In genomic region chr11:106288988-106289387, GRCh38 we compare ENCODE assay signal across 17 cellular contexts.
DNase-seq lines count a peak whose midpoint lies in the region; ATAC-seq and TF ChIP-seq lines count a peak whose summit lies in the region.
"Had no signal": no experiment of that assay in that cellular context is flagged by ENCODE, and none has a peak within 500 bp of the region (broad histone marks: within the 10 kb centered on the region; RNA-seq: fewer than 3 reads in every experiment).

No MANE protein-coding gene starts in this region.

- no peaks in the 10 kb centered on the region for H3K4me1 Mint-ChIP-seq in GM23338
- peaks cover 21% of the 10 kb centered on the region for H3K4me1 Mint-ChIP-seq in endodermal cell
- H3K4me1 Mint-ChIP-seq in neural progenitor cell: peaks cover 19% of the 10 kb centered on the region
- H3K4me1 Mint-ChIP-seq in Caco-2 (ENCODE audit: low read depth, unreplicated experiment): no peaks in the 10 kb centered on the region

- peaks cover 4% of the 10 kb centered on the region; the same call in 1 of the 2 replicates for H3K9me2 ChIP-seq in GM23338 (ENCODE audit: insufficient read depth)

- H4K20me1 ChIP-seq in GM23338 (replicated peaks; ENCODE audit: insufficient read depth) (no peaks in the 10 kb centered on the region), neural progenitor cell (ENCODE audit: low read depth) (no peaks in the 10 kb centered on the region)

- H3K4me2 ChIP-seq in GM23338 (no peak overlapping the region), neural progenitor cell (peak overlapping the region; percentile 17)

- H3K27ac Mint-ChIP-seq in GM23338 (no peak overlapping the region), endodermal cell (no peak overlapping the region), neural progenitor cell (no peak overlapping the region), Caco-2 (ENCODE audit: unreplicated experiment) (no peak overlapping the region)
- H3K27ac Mint-ChIP-seq: CD8-positive, alpha-beta T cell had no signal

- CTCF ChIA-PET in Caco-2 (lab: Charles Lee): interaction anchor here (0.5 to 0.6 kb wide), 2 partner anchors 8 to 432 kb away, joined by 3 to 4 read pairs; no protein-coding TSS in a partner anchor

- peaks cover 3% of the 10 kb centered on the region for H3K27me3 Mint-ChIP-seq in GM23338 (ENCODE audit: insufficient read depth, low read depth, poor library complexity)
- peaks cover 3% of the 10 kb centered on the region for H3K27me3 Mint-ChIP-seq in endodermal cell (ENCODE audit: insufficient read depth)
- H3K27me3 Mint-ChIP-seq in neural progenitor cell (ENCODE audit: insufficient read depth, low read depth): peaks cover 4% of the 10 kb centered on the region
- H3K27me3 Mint-ChIP-seq in Caco-2 (ENCODE audit: insufficient read depth, unreplicated experiment): no peaks in the 10 kb centered on the region

- no peaks in the 10 kb centered on the region for H3F3A ChIP-seq in GM23338 (replicated peaks; ENCODE audit: low read depth)
- peaks cover 30% of the 10 kb centered on the region for H3F3A ChIP-seq in neural progenitor cell (ENCODE audit: low read depth)

- H3K9me3 ChIP-seq in endodermal cell (ENCODE audit: control insufficient read depth, low read length) (no peaks in the 10 kb centered on the region), neural progenitor cell (ENCODE audit: low read depth) (no peaks in the 10 kb centered on the region), Caco-2 (peaks cover 5% of the 10 kb centered on the region; the same call in 1 of the 2 replicates)
- H3K9me3 ChIP-seq: Peyer's patch had no signal

- WGBS in endodermal cell (ENCODE audit: insufficient coverage in 1 of 2, insufficient read length in 1 of 2), 2 experiments: 87 to 100% methylated on average over 1 of the region's 1 CpG

- TF ChIP-seq CTCF in GM23338 (conservative IDR thresholded peaks at IDR 0.05; ENCODE audit: low read depth in 2 of 2) (peak; percentile 16 to 35; a peak in 3 of 4 replicates), endodermal cell (conservative IDR thresholded peaks at IDR 0.05) (peak; percentile 65), neural progenitor cell (IDR thresholded peaks at IDR 0.05) (peak; percentile 26), Caco-2 (IDR thresholded peaks at IDR 0.05; ENCODE audit: insufficient read depth in 1 of 2, low read depth in 1 of 2, low read length in 1 of 2, severe bottlenecking in 1 of 2, unreplicated experiment in 1 of 2) (no peak)

- H3K79me2 ChIP-seq in GM23338 (replicated peaks; ENCODE audit: insufficient read depth): no peaks in the 10 kb centered on the region
- no peaks in the 10 kb centered on the region for H3K79me2 ChIP-seq in neural progenitor cell (ENCODE audit: low read depth)

- H3K36me3 Mint-ChIP-seq in GM23338 (ENCODE audit: low read depth) (no peaks in the 10 kb centered on the region), endodermal cell (ENCODE audit: low read depth) (no peaks in the 10 kb centered on the region), neural progenitor cell (no peaks in the 10 kb centered on the region), Caco-2 (ENCODE audit: insufficient read depth, unreplicated experiment) (no peaks in the 10 kb centered on the region)
- H3K36me3 Mint-ChIP-seq: CD8-positive, alpha-beta T cell had no signal

- H3K4me3 ChIP-seq in GM23338: no peak overlapping the region
- H3K4me3 ChIP-seq in endodermal cell (ENCODE audit: low read length): no peak overlapping the region
- H3K4me3 ChIP-seq in neural progenitor cell: no peak overlapping the region
- H3K4me3 ChIP-seq in Caco-2 (ENCODE audit: low read depth, low read length): no peak overlapping the region
- H3K4me3 ChIP-seq: Peyer's patch had no signal

- H3K9me3 Mint-ChIP-seq in GM23338 (no peaks in the 10 kb centered on the region), endodermal cell (no peaks in the 10 kb centered on the region), neural progenitor cell (no peaks in the 10 kb centered on the region), Caco-2 (ENCODE audit: unreplicated experiment) (peaks cover 15% of the 10 kb centered on the region)
- H3K9me3 Mint-ChIP-seq: CD8-positive, alpha-beta T cell had no signal

- POLR2A ChIA-PET in Caco-2 (lab: Charles Lee): no interaction called here

- H3K27ac ChIP-seq in GM23338 (ENCODE audit: low read depth) (no peak overlapping the region), endodermal cell (ENCODE audit: low read depth, low read length) (no peak overlapping the region), neural progenitor cell (no peak overlapping the region)
- H3K27ac ChIP-seq: Peyer's patch had no signal

- DNase-seq in GM23338 (ENCODE audit: low spot score): peak; percentile 53
- DNase-seq in NCI-H82 treated with DMSO at 0.1 percent for 48 hours (lab: John Stamatoyannopoulos, UW; ENCODE audit: unreplicated experiment): peak; percentile 67
- DNase-seq in endodermal cell: no peak
- peak; percentile 53 for DNase-seq in neural progenitor cell (ENCODE audit: low spot score)
- DNase-seq in NCI-H526 treated with DMSO at 0.1 percent for 48 hours (lab: John Stamatoyannopoulos, UW): no peak
- no peak for DNase-seq in stimulated activated CD4-positive, alpha-beta T cell treated with anti-CD3 and anti-CD28 coated beads, Interleukin-2, amount 100 ng/mL, for 24 hours
- no peak for DNase-seq in Caco-2
- DNase-seq: CD8-positive, alpha-beta T cell; H7; IMR-90; Kasumi-1; MV-4-11; NCI-H1417 treated with DMSO at 0.1 percent for 48 hours; NCI-H2029 treated with DMSO at 0.1 percent for 48 hours; NCI-H774; Peyer's patch; SHP77 had no signal

- no peak overlapping the region for H3K9ac ChIP-seq in endodermal cell (ENCODE audit: extremely low read depth, low read length, poor library complexity, severe bottlenecking)
- H3K9ac ChIP-seq in neural progenitor cell: no peak overlapping the region

- H2AFZ ChIP-seq in GM23338: no peak overlapping the region
- no peak overlapping the region for H2AFZ ChIP-seq in neural progenitor cell (replicated peaks)

- BruUV-seq in Caco-2 (replicated peaks; lab: Mats Ljungman, UMichigan): no TSS peak

- H3K4me1 ChIP-seq in GM23338 (ENCODE audit: insufficient read depth): no peaks in the 10 kb centered on the region
- H3K4me1 ChIP-seq in endodermal cell (ENCODE audit: control insufficient read depth, insufficient read depth, low read length): peaks cover 5% of the 10 kb centered on the region
- H3K4me1 ChIP-seq in neural progenitor cell: peaks cover 30% of the 10 kb centered on the region
- peaks cover 11% of the 10 kb centered on the region; the same call in 1 of the 2 replicates for H3K4me1 ChIP-seq in Caco-2
- H3K4me1 ChIP-seq: Peyer's patch had no signal

- H3K4me3 Mint-ChIP-seq in GM23338 (no peak overlapping the region), endodermal cell (no peak overlapping the region), neural progenitor cell (no peak overlapping the region), Caco-2 (ENCODE audit: unreplicated experiment) (no peak overlapping the region)
- H3K4me3 Mint-ChIP-seq: CD8-positive, alpha-beta T cell had no signal

- H3K27me3 ChIP-seq in GM23338 (ENCODE audit: insufficient read depth): no peaks in the 10 kb centered on the region
- H3K27me3 ChIP-seq in endodermal cell (ENCODE audit: control insufficient read depth, insufficient read depth, low read length, poor library complexity, severe bottlenecking): peaks cover 16% of the 10 kb centered on the region
- H3K27me3 ChIP-seq in neural progenitor cell: no peaks in the 10 kb centered on the region
- no peaks in the 10 kb centered on the region for H3K27me3 ChIP-seq in Caco-2 (replicated peaks; ENCODE audit: control insufficient read depth, insufficient read depth, low read length)
- H3K27me3 ChIP-seq: Peyer's patch had no signal

- intact Hi-C loops in Caco-2 (cut with micrococcal nuclease; ENCODE audit: unreplicated experiment): loop anchor here (5.0 kb wide), 1 partner anchor 833 kb away; no protein-coding TSS in a partner anchor

- H3K36me3 ChIP-seq in GM23338 (ENCODE audit: insufficient read depth): no peaks in the 10 kb centered on the region
- no peaks in the 10 kb centered on the region for H3K36me3 ChIP-seq in endodermal cell (ENCODE audit: control insufficient read depth, insufficient read depth, low read length)
- H3K36me3 ChIP-seq in neural progenitor cell: no peaks in the 10 kb centered on the region
- no peaks in the 10 kb centered on the region for H3K36me3 ChIP-seq in Caco-2 (ENCODE audit: control insufficient read depth, insufficient read depth, low read length)
- H3K36me3 ChIP-seq: Peyer's patch had no signal

- peak; percentile 89 for ATAC-seq in GM23338
- ATAC-seq: CD8-positive, alpha-beta T cell had no signal

TF ChIP-seq in GM23338, 12 proteins besides CTCF, POLR2A, EP300 and RAD21 (continues in another document):
- TF ChIP-seq CREB1 (CRISPR knock-in tag; IDR thresholded peaks at IDR 0.05; ENCODE audit: low read depth): no peak
- TF ChIP-seq EZH2phosphoT487 (IDR thresholded peaks at IDR 0.05; ENCODE audit: unreplicated experiment): no peak
- TF ChIP-seq, protein P1, sequence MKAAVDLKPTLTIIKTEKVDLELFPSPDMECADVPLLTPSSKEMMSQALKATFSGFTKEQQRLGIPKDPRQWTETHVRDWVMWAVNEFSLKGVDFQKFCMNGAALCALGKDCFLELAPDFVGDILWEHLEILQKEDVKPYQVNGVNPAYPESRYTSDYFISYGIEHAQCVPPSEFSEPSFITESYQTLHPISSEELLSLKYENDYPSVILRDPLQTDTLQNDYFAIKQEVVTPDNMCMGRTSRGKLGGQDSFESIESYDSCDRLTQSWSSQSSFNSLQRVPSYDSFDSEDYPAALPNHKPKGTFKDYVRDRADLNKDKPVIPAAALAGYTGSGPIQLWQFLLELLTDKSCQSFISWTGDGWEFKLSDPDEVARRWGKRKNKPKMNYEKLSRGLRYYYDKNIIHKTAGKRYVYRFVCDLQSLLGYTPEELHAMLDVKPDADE (IDR thresholded peaks at IDR 0.05): no peak
- no peak for TF ChIP-seq NANOG (IDR thresholded peaks at IDR 0.05; ENCODE audit: borderline replicate concordance)

Comparison
In these comparisons a context has a peak if more than half of its experiments do, and no peak if none do; other contexts are left out.
1. DNase-seq: peak in GM23338 (single experiment), NCI-H82 treated with DMSO at 0.1 percent for 48 hours (single experiment) and neural progenitor cell (single experiment); none in endodermal cell (single experiment), NCI-H526 treated with DMSO at 0.1 percent for 48 hours (single experiment), stimulated activated CD4-positive, alpha-beta T cell treated with anti-CD3 and anti-CD28 coated beads, Interleukin-2, amount 100 ng/mL, for 24 hours (0 of 2) and Caco-2 (0 of 2).
2. CTCF ChIP-seq: peak in GM23338 (2 of 2), endodermal cell (single experiment) and neural progenitor cell (single experiment); none in Caco-2 (0 of 2).